Comparison of ENCODE assay signal across 27 cellular contexts in the genomic region with DNA sequence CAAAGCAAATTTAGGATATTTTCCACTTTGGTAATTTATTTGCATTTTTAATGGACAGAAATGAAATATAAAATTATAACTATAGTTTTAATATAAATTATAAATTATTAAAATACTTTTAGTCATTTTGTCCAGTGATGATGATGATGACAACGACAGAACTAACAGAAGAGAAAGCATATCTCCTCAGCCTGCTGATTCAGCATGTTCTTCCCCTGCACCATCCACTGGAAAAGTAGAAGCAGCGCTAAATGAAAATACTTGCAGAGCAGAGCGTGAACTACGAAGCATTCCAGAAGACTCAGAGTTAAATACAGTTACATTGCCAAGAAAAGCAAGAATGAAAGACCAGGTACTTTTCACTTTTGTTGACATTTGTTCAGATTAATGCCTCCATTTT.
"Had no signal": no experiment of that assay in that cellular context is flagged by ENCODE, and none has a peak within 500 bp of the region (broad histone marks: within the 10 kb centered on the region; RNA-seq: fewer than 3 reads in every experiment).

No MANE protein-coding gene starts in this region.

- H3K36me3 ChIP-seq: prostate gland had no signal

- H3K4me3 ChIP-seq: coronary artery, esophagus squamous epithelium, heart right ventricle, lung, mucosa of descending colon, prostate gland, right atrium auricular region, sigmoid colon, stomach, thyroid gland had no signal

- H3K9me3 ChIP-seq: esophagus squamous epithelium, heart right ventricle, mucosa of descending colon, prostate gland, right atrium auricular region, sigmoid colon, stomach, thyroid gland had no signal

- H3K4me1 ChIP-seq: esophagus squamous epithelium, heart right ventricle, prostate gland, right atrium auricular region, sigmoid colon, stomach, thyroid gland had no signal

- H3K27me3 ChIP-seq: esophagus squamous epithelium, heart right ventricle, right atrium auricular region, sigmoid colon, stomach, thyroid gland had no signal

- ATAC-seq: effector memory CD8-positive, alpha-beta T cell; heart right ventricle; left lobe of liver; mucosa of descending colon; stimulated activated effector memory CD8-positive, alpha-beta T cell treated with anti-CD3 and anti-CD28 coated beads, Interleukin-12 subunit alpha, Interleukin-12 subunit beta, amount 100 ng/mL, for 72 hours had no signal

- H3K27ac ChIP-seq: coronary artery, esophagus squamous epithelium, heart right ventricle, prostate gland, right atrium auricular region, sigmoid colon, stomach, thyroid gland had no signal

- DNase-seq: dermis blood vessel endothelial cell; effector memory CD8-positive, alpha-beta T cell; erythroblast; esophagus squamous epithelium; foreskin melanocyte; glutamatergic neuron; heart right ventricle; hypothalamus; immature natural killer cell; kidney; mucosa of descending colon; naive B cell; nephron progenitor cell; nucleus accumbens; sigmoid colon; stimulated activated CD4-positive, alpha-beta T cell treated with anti-CD3 and anti-CD28 coated beads, Interleukin-2, amount 100 ng/mL, for 24 hours; stimulated activated CD4-positive, alpha-beta T cell treated with anti-CD3 and anti-CD28 coated beads, Interleukin-4, amount 100 ng/mL, for 24 hours; stimulated activated naive CD4-positive, alpha-beta T cell treated with Interleukin-2 at 50 U/mL for 16 hours; stomach; thyroid gland; trophoblast cell had no signal
